In the genomic region with DNA sequence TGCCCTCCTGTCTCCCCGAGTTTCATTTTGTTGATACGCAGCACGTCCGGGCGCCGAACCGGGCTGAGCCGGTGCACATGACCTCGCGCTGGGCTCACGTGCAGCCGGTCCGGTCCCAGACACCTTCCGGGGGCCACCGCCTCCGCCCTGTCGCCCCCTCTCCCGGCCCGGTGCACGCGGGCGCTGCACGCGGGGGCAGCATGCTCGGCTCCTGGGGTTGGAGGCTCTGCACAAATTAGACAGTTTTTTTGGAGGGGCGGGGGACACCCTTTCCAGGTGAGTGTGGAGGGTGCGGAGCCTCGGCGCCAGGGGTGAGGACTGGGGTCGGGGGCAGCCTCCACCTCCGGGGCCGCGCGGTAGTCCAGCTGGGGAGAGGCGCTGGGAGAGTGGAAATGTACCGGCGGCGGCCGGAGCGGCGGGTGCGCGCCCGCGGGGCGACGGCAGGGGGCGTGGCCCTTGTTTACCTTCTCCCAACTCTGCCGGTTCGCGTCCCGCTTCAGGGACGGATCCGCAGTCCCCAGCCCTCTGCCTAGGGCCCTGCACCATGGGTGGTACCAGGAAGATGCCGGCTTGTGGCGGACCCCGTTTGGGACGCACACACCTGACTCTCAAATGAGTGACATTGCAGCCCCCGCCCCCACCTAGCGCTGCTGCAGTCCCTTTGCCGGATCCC, we compare ENCODE assay signal across 1 cellular context.
A peak's percentile ranks its signal among the peaks of the same experiment; 100 is the strongest.
TF ChIP-seq lines count a peak whose summit lies in the region.

No MANE protein-coding gene starts in this region.

TF ChIP-seq in K562, 482 proteins besides CTCF, POLR2A, EP300 and RAD21 (continued from another document and continues in another):
- TF ChIP-seq, protein P1, sequence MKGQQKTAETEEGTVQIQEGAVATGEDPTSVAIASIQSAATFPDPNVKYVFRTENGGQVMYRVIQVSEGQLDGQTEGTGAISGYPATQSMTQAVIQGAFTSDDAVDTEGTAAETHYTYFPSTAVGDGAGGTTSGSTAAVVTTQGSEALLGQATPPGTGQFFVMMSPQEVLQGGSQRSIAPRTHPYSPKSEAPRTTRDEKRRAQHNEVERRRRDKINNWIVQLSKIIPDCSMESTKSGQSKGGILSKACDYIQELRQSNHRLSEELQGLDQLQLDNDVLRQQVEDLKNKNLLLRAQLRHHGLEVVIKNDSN (CRISPR knock-in tag; IDR thresholded peaks at IDR 0.05) = peak; percentile 66
- TF ChIP-seq, protein P2, sequence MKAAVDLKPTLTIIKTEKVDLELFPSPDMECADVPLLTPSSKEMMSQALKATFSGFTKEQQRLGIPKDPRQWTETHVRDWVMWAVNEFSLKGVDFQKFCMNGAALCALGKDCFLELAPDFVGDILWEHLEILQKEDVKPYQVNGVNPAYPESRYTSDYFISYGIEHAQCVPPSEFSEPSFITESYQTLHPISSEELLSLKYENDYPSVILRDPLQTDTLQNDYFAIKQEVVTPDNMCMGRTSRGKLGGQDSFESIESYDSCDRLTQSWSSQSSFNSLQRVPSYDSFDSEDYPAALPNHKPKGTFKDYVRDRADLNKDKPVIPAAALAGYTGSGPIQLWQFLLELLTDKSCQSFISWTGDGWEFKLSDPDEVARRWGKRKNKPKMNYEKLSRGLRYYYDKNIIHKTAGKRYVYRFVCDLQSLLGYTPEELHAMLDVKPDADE (conservative IDR thresholded peaks at IDR 0.05; ENCODE audit: control insufficient read depth, low read depth, low read length) = no peak; the same call in 1 of the 2 replicates
- peak; percentile 62 to 66; a peak in 3 of 4 replicates for TF ChIP-seq MAZ (CRISPR knock-in tag; conservative IDR thresholded peaks at IDR 0.05 in 1 of 2, IDR thresholded peaks at IDR 0.05 in 1 of 2)
- TF ChIP-seq ADNP (tag; IDR thresholded peaks at IDR 0.05) = peak; percentile 92
- peak; percentile 50 for TF ChIP-seq CCNT2 (IDR thresholded peaks at IDR 0.05; ENCODE audit: borderline replicate concordance, extremely low read depth, insufficient read length, low read depth, low read length)
- TF ChIP-seq RBFOX2 (IDR thresholded peaks at IDR 0.05; ENCODE audit: low read depth, low read length) = peak; percentile 73
- peak; percentile 43; the same call in 1 of the 2 replicates for TF ChIP-seq RAD51 (IDR thresholded peaks at IDR 0.05; ENCODE audit: borderline replicate concordance, low read depth)
- TF ChIP-seq ATF7 (IDR thresholded peaks at IDR 0.05) = peak; percentile 11; the same call in 1 of the 2 replicates
- TF ChIP-seq POLR2AphosphoS5 (IDR thresholded peaks at IDR 0.05; ENCODE audit: control insufficient read depth, insufficient read depth, low read depth, low read length) = peak; percentile 51
- no peak for TF ChIP-seq NR2C2 (CRISPR knock-in tag; IDR thresholded peaks at IDR 0.05)
- peak; percentile 57; the same call in 1 of the 2 replicates for TF ChIP-seq NR2C2 (tag; IDR thresholded peaks at IDR 0.05)
- TF ChIP-seq, protein P3, sequence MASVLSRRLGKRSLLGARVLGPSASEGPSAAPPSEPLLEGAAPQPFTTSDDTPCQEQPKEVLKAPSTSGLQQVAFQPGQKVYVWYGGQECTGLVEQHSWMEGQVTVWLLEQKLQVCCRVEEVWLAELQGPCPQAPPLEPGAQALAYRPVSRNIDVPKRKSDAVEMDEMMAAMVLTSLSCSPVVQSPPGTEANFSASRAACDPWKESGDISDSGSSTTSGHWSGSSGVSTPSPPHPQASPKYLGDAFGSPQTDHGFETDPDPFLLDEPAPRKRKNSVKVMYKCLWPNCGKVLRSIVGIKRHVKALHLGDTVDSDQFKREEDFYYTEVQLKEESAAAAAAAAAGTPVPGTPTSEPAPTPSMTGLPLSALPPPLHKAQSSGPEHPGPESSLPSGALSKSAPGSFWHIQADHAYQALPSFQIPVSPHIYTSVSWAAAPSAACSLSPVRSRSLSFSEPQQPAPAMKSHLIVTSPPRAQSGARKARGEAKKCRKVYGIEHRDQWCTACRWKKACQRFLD (CRISPR knock-in tag; IDR thresholded peaks at IDR 0.05) = peak; percentile 87
- TF ChIP-seq SMAD4 (CRISPR knock-in tag; conservative IDR thresholded peaks at IDR 0.05) = peak; percentile 78
- TF ChIP-seq, protein P4, sequence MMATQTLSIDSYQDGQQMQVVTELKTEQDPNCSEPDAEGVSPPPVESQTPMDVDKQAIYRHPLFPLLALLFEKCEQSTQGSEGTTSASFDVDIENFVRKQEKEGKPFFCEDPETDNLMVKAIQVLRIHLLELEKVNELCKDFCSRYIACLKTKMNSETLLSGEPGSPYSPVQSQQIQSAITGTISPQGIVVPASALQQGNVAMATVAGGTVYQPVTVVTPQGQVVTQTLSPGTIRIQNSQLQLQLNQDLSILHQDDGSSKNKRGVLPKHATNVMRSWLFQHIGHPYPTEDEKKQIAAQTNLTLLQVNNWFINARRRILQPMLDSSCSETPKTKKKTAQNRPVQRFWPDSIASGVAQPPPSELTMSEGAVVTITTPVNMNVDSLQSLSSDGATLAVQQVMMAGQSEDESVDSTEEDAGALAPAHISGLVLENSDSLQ (IDR thresholded peaks at IDR 0.05) = peak; percentile 60
- no peak for TF ChIP-seq SREBF1 (IDR thresholded peaks at IDR 0.05; ENCODE audit: borderline replicate concordance, low read depth, low read length)
- TF ChIP-seq ZBTB7A (IDR thresholded peaks at IDR 0.05; ENCODE audit: borderline replicate concordance, control insufficient read depth, low read depth, low read length) = peak; percentile 43; the same call in 1 of the 2 replicates
- peak; percentile 66; the same call in 1 of the 2 replicates for TF ChIP-seq CXXC5 (CRISPR knock-in tag; IDR thresholded peaks at IDR 0.05)
- peak; percentile 30 for TF ChIP-seq CREM (IDR thresholded peaks at IDR 0.05; ENCODE audit: low read depth)
- TF ChIP-seq ZNF830 (CRISPR knock-in tag; IDR thresholded peaks at IDR 0.05) = peak; percentile 5; the same call in 1 of the 2 replicates
- 0 out of 2 replicates have a peak, but pooled peaks have one; percentile 69 for TF ChIP-seq ZC3H4 (CRISPR knock-in tag; IDR thresholded peaks at IDR 0.05; ENCODE audit: borderline replicate concordance)
- no peak for TF ChIP-seq HMG20A (CRISPR knock-in tag; conservative IDR thresholded peaks at IDR 0.05)
- TF ChIP-seq, protein P5, sequence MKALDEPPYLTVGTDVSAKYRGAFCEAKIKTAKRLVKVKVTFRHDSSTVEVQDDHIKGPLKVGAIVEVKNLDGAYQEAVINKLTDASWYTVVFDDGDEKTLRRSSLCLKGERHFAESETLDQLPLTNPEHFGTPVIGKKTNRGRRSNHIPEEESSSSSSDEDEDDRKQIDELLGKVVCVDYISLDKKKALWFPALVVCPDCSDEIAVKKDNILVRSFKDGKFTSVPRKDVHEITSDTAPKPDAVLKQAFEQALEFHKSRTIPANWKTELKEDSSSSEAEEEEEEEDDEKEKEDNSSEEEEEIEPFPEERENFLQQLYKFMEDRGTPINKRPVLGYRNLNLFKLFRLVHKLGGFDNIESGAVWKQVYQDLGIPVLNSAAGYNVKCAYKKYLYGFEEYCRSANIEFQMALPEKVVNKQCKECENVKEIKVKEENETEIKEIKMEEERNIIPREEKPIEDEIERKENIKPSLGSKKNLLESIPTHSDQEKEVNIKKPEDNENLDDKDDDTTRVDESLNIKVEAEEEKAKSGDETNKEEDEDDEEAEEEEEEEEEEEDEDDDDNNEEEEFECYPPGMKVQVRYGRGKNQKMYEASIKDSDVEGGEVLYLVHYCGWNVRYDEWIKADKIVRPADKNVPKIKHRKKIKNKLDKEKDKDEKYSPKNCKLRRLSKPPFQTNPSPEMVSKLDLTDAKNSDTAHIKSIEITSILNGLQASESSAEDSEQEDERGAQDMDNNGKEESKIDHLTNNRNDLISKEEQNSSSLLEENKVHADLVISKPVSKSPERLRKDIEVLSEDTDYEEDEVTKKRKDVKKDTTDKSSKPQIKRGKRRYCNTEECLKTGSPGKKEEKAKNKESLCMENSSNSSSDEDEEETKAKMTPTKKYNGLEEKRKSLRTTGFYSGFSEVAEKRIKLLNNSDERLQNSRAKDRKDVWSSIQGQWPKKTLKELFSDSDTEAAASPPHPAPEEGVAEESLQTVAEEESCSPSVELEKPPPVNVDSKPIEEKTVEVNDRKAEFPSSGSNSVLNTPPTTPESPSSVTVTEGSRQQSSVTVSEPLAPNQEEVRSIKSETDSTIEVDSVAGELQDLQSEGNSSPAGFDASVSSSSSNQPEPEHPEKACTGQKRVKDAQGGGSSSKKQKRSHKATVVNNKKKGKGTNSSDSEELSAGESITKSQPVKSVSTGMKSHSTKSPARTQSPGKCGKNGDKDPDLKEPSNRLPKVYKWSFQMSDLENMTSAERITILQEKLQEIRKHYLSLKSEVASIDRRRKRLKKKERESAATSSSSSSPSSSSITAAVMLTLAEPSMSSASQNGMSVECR (CRISPR knock-in tag; IDR thresholded peaks at IDR 0.05) = peak; percentile 77
- TF ChIP-seq, protein P6, sequence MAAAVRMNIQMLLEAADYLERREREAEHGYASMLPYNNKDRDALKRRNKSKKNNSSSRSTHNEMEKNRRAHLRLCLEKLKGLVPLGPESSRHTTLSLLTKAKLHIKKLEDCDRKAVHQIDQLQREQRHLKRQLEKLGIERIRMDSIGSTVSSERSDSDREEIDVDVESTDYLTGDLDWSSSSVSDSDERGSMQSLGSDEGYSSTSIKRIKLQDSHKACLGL (CRISPR knock-in tag; IDR thresholded peaks at IDR 0.05; ENCODE audit: borderline replicate concordance, poor library complexity, severe bottlenecking) = no peak
- TF ChIP-seq CTBP1 (IDR thresholded peaks at IDR 0.05; ENCODE audit: borderline replicate concordance) = peak; percentile 59; the same call in 1 of the 2 replicates
- no peak for TF ChIP-seq JUNB (CRISPR knock-in tag; conservative IDR thresholded peaks at IDR 0.05)
- TF ChIP-seq GABPA (tag; conservative IDR thresholded peaks at IDR 0.05; ENCODE audit: low read depth) = peak; percentile 62
- no peak for TF ChIP-seq PRPF4 (IDR thresholded peaks at IDR 0.05; ENCODE audit: insufficient read depth, low read depth, low read length, poor library complexity, severe bottlenecking)
- peak; percentile 86 for TF ChIP-seq SAP30 (IDR thresholded peaks at IDR 0.05; ENCODE audit: borderline replicate concordance, insufficient read depth, low read depth, low read length, poor library complexity, severe bottlenecking)
- TF ChIP-seq, protein P7, sequence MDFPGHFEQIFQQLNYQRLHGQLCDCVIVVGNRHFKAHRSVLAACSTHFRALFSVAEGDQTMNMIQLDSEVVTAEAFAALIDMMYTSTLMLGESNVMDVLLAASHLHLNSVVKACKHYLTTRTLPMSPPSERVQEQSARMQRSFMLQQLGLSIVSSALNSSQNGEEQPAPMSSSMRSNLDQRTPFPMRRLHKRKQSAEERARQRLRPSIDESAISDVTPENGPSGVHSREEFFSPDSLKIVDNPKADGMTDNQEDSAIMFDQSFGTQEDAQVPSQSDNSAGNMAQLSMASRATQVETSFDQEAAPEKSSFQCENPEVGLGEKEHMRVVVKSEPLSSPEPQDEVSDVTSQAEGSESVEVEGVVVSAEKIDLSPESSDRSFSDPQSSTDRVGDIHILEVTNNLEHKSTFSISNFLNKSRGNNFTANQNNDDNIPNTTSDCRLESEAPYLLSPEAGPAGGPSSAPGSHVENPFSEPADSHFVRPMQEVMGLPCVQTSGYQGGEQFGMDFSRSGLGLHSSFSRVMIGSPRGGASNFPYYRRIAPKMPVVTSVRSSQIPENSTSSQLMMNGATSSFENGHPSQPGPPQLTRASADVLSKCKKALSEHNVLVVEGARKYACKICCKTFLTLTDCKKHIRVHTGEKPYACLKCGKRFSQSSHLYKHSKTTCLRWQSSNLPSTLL (IDR thresholded peaks at IDR 0.05) = no peak
- no peak for TF ChIP-seq TAF15 (IDR thresholded peaks at IDR 0.05; ENCODE audit: low read depth, low read length)
- TF ChIP-seq FOXJ3 (CRISPR knock-in tag; IDR thresholded peaks at IDR 0.05) = no peak
- TF ChIP-seq FOXJ2 (tag; IDR thresholded peaks at IDR 0.05) = peak; percentile 94
- TF ChIP-seq FOXK1 (CRISPR knock-in tag; IDR thresholded peaks at IDR 0.05; ENCODE audit: borderline replicate concordance) = peak; percentile 96; the same call in 1 of the 2 replicates
- TF ChIP-seq FOXA3 (CRISPR knock-in tag; conservative IDR thresholded peaks at IDR 0.05 in 1 of 2, IDR thresholded peaks at IDR 0.05 in 1 of 2) = peak; percentile 93 to 99
- peak; percentile 84; the same call in 1 of the 2 replicates for TF ChIP-seq MYC (IDR thresholded peaks at IDR 0.05; ENCODE audit: low read depth, low read length)
- TF ChIP-seq MYC (CRISPR knock-in tag; IDR thresholded peaks at IDR 0.05; ENCODE audit: borderline replicate concordance, low read depth) = no peak; the same call in 1 of the 2 replicates
- TF ChIP-seq SIN3A (IDR thresholded peaks at IDR 0.05; ENCODE audit: borderline replicate concordance in 2 of 2, control insufficient read depth in 1 of 2, low read depth in 2 of 2, low read length in 2 of 2) = peak; percentile 47 to 93; a peak in 3 of 4 replicates
- TF ChIP-seq DMBX1 (CRISPR knock-in tag; IDR thresholded peaks at IDR 0.05; ENCODE audit: borderline replicate concordance) = 0 out of 2 replicates have a peak, but pooled peaks have one; percentile 41
- TF ChIP-seq, protein P8, sequence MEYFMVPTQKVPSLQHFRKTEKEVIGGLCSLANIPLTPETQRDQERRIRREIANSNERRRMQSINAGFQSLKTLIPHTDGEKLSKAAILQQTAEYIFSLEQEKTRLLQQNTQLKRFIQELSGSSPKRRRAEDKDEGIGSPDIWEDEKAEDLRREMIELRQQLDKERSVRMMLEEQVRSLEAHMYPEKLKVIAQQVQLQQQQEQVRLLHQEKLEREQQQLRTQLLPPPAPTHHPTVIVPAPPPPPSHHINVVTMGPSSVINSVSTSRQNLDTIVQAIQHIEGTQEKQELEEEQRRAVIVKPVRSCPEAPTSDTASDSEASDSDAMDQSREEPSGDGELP (CRISPR knock-in tag; IDR thresholded peaks at IDR 0.05; ENCODE audit: borderline replicate concordance) = peak; percentile 77
- TF ChIP-seq, protein P9, sequence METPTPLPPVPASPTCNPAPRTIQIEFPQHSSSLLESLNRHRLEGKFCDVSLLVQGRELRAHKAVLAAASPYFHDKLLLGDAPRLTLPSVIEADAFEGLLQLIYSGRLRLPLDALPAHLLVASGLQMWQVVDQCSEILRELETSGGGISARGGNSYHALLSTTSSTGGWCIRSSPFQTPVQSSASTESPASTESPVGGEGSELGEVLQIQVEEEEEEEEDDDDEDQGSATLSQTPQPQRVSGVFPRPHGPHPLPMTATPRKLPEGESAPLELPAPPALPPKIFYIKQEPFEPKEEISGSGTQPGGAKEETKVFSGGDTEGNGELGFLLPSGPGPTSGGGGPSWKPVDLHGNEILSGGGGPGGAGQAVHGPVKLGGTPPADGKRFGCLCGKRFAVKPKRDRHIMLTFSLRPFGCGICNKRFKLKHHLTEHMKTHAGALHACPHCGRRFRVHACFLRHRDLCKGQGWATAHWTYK (CRISPR knock-in tag; IDR thresholded peaks at IDR 0.05) = 0 out of 2 replicates have a peak, but pooled peaks have one; percentile 11
- TF ChIP-seq, protein P10, sequence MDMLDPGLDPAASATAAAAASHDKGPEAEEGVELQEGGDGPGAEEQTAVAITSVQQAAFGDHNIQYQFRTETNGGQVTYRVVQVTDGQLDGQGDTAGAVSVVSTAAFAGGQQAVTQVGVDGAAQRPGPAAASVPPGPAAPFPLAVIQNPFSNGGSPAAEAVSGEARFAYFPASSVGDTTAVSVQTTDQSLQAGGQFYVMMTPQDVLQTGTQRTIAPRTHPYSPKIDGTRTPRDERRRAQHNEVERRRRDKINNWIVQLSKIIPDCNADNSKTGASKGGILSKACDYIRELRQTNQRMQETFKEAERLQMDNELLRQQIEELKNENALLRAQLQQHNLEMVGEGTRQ (CRISPR knock-in tag; IDR thresholded peaks at IDR 0.05) = peak; percentile 42; the same call in 1 of the 2 replicates
